Comparison of ENCODE assay signal across 8 cellular contexts in genomic region chr7:129210256-129210988, GRCh38. TPM values are rescaled to one million over a fixed set of nuclear protein-coding genes. Genes with fewer than 3 reads are reported as not detected.
DNase-seq lines count a peak whose midpoint lies in the region; ATAC-seq and TF ChIP-seq lines count a peak whose summit lies in the region.

No MANE protein-coding gene starts in this region.

- 52 to 74% methylated on average over 16 of the region's 16 CpGs for WGBS in sigmoid colon, 2 donors

- no peaks in the 10 kb centered on the region for H3K9me3 Mint-ChIP-seq in activated naive CD8-positive, alpha-beta T cell treated with anti-CD3 and anti-CD28 coated beads, Interleukin-2, amount 50 U/mL, for 24 hours

- no peak overlapping the region for H3K4me3 ChIP-seq in sigmoid colon

- peaks cover 0 to 49% (median 6%) of the 10 kb centered on the region in 4 donors for H3K36me3 ChIP-seq in sigmoid colon

- DNase-seq in NCI-H524 (lab: John Stamatoyannopoulos, UW) (peak; percentile 23 to 58), NCI-H524 treated with DMSO at 0.1 percent for 48 hours (lab: John Stamatoyannopoulos, UW) (no peak), HuH-7.5 (ENCODE audit: low spot score) (peak; percentile 83), SW480 (ENCODE audit: low spot score) (peak; percentile 38), left ventricle myocardium superior (peak; percentile 92), sigmoid colon (peak; percentile 88)
- peak; percentile 83 for DNase-seq in activated naive CD8-positive, alpha-beta T cell treated with anti-CD3 and anti-CD28 coated beads, Interleukin-2, amount 50 U/mL, for 24 hours

- peak; percentile 73 to 91 (median 82) for TF ChIP-seq CTCF in sigmoid colon (IDR thresholded peaks at IDR 0.05)

- H3K27ac Mint-ChIP-seq in activated naive CD8-positive, alpha-beta T cell treated with anti-CD3 and anti-CD28 coated beads, Interleukin-2, amount 50 U/mL, for 24 hours, result no peak overlapping the region

- no peaks in the 10 kb centered on the region for H3K27me3 ChIP-seq in sigmoid colon

- no peak overlapping the region for H3K4me3 Mint-ChIP-seq in activated naive CD8-positive, alpha-beta T cell treated with anti-CD3 and anti-CD28 coated beads, Interleukin-2, amount 50 U/mL, for 24 hours

- H3K4me1 Mint-ChIP-seq in activated naive CD8-positive, alpha-beta T cell treated with anti-CD3 and anti-CD28 coated beads, Interleukin-2, amount 50 U/mL, for 24 hours, result no peaks in the 10 kb centered on the region

- peak; percentile 83 for ATAC-seq in activated naive CD8-positive, alpha-beta T cell treated with anti-CD3 and anti-CD28 coated beads, Interleukin-2, amount 50 U/mL, for 24 hours
- ATAC-seq in left ventricle myocardium superior (peak; percentile 93), GM21360 (IDR thresholded peaks at IDR 0.05; ENCODE audit: unreplicated experiment) (no peak)

- intact Hi-C loops in left ventricle myocardium superior (cut with micrococcal nuclease) (no loop called here), sigmoid colon (cut with DNase I) (loop anchor here (1.0 kb wide), 1 partner anchor 46 kb away; no protein-coding TSS in a partner anchor)

- peaks cover 0 to 5% (median 1%) of the 10 kb centered on the region in 4 donors for H3K4me1 ChIP-seq in sigmoid colon

- no peak for TF ChIP-seq POLR2A in sigmoid colon (IDR thresholded peaks at IDR 0.05)

- no peak overlapping the region for H3K27ac ChIP-seq in sigmoid colon

- H3K36me3 Mint-ChIP-seq in activated naive CD8-positive, alpha-beta T cell treated with anti-CD3 and anti-CD28 coated beads, Interleukin-2, amount 50 U/mL, for 24 hours (ENCODE audit: low read depth), result no peaks in the 10 kb centered on the region

- no peak for TF ChIP-seq EP300 in sigmoid colon (IDR thresholded peaks at IDR 0.05)

- no peaks in the 10 kb centered on the region for H3K9me3 ChIP-seq in sigmoid colon

- no peaks in the 10 kb centered on the region for H3K27me3 Mint-ChIP-seq in activated naive CD8-positive, alpha-beta T cell treated with anti-CD3 and anti-CD28 coated beads, Interleukin-2, amount 50 U/mL, for 24 hours

RNA-seq across cellular contexts. Expression of gene AHCYL2, which starts 14.4 kb away (rescaled TPM):
- total RNA-seq in left ventricle myocardium superior (4.3 TPM), sigmoid colon (10 to 100 TPM; 12.5 to 16.8 (median 14.7) TPM)
- polyA plus RNA-seq in sigmoid colon, result 100 to 1,000 TPM in 2 of 3 donors, 10 to 100 TPM in 1; 80.8 to 219 (median 174) TPM

RNA-seq across cellular contexts. Expression of gene SMO, which starts 22.0 kb away (rescaled TPM):
- 5.0 TPM for total RNA-seq in left ventricle myocardium superior
- 10 to 100 TPM in 2 of 4 donors, 1 to 10 TPM in 2; 6.8 to 18.6 (median 13.0) TPM for total RNA-seq in sigmoid colon
- polyA plus RNA-seq in sigmoid colon, result 1 to 10 TPM in 1 of 3 donors, under 1 TPM in 2; 0.60 to 2.8 (median 0.92) TPM
